ENCODE assay signal across 1 cellular context in genomic region chr19:38686530-38686888, GRCh38.
TF ChIP-seq lines count a peak whose summit lies in the region.

No MANE protein-coding gene starts in this region.

TF ChIP-seq in GM12878, 131 proteins besides CTCF, POLR2A, EP300 and RAD21 (continued from another document):
- TF ChIP-seq ZNF24 (IDR thresholded peaks at IDR 0.05) (no peak), RUNX3 (IDR thresholded peaks at IDR 0.05; ENCODE audit: low read length) (peak; percentile 61), IKZF1 (conservative IDR thresholded peaks at IDR 0.05) (peak; percentile 50), CHD4 (IDR thresholded peaks at IDR 0.05) (no peak), RBBP5 (conservative IDR thresholded peaks at IDR 0.05) (no peak), CREB1 (IDR thresholded peaks at IDR 0.05; ENCODE audit: low read depth) (peak; percentile 65), HCFC1 (IDR thresholded peaks at IDR 0.05; ENCODE audit: low read length) (no peak), NRF1 (conservative IDR thresholded peaks at IDR 0.05; ENCODE audit: low read depth, low read length) (no peak), IKZF2 (IDR thresholded peaks at IDR 0.05) (peak in 1 of 2 experiments; percentile 49; a peak in 1 of 4 replicates), RFX5 (IDR thresholded peaks at IDR 0.05; ENCODE audit: low read depth, low read length) (no peak)
